In genomic region chr10:11016959-11017574, GRCh38 we compare ENCODE assay signal across 1 cellular context.
TF ChIP-seq lines count a peak whose summit lies in the region.

No MANE protein-coding gene starts in this region.

TF ChIP-seq in IMR-90, 13 proteins besides CTCF, POLR2A, EP300 and RAD21 (continued from another document):
- no peak for TF ChIP-seq USF2 (IDR thresholded peaks at IDR 0.05; ENCODE audit: low read depth, low read length)
- TF ChIP-seq MAFK (IDR thresholded peaks at IDR 0.05; ENCODE audit: low read depth, low read length) = no peak
- no peak for TF ChIP-seq CHD1 (IDR thresholded peaks at IDR 0.05; ENCODE audit: low read depth, low read length)
